ENCODE assay signal across 8 cellular contexts in genomic region chr1:229557214-229557850, GRCh38. TPM values are rescaled to one million over a fixed set of nuclear protein-coding genes. Genes with fewer than 3 reads are reported as not detected.
DNase-seq lines count a peak whose midpoint lies in the region; ATAC-seq and TF ChIP-seq lines count a peak whose summit lies in the region.

No MANE protein-coding gene starts in this region.

- H3K9me3 Mint-ChIP-seq in CD8-positive, alpha-beta memory T cell: no peaks in the 10 kb centered on the region
- no peaks in the 10 kb centered on the region for H3K9me3 Mint-ChIP-seq in HFFc6
- no peaks in the 10 kb centered on the region for H3K9me3 Mint-ChIP-seq in activated naive CD8-positive, alpha-beta T cell treated with anti-CD3 and anti-CD28 coated beads, Interleukin-2, amount 50 U/mL, for 24 hours

- H3K27me3 ChIP-seq in CD8-positive, alpha-beta memory T cell (ENCODE audit: insufficient read depth, low read length, poor library complexity, severe bottlenecking): no peaks in the 10 kb centered on the region
- no peaks in the 10 kb centered on the region for H3K27me3 ChIP-seq in kidney epithelial cell (ENCODE audit: control insufficient read depth, insufficient read depth, low read length)
- H3K27me3 ChIP-seq in thymus (ENCODE audit: control insufficient read depth, insufficient read depth): no peaks in the 10 kb centered on the region
- no peaks in the 10 kb centered on the region for H3K27me3 ChIP-seq in foreskin keratinocyte

- no peak for ATAC-seq in activated naive CD8-positive, alpha-beta T cell treated with anti-CD3 and anti-CD28 coated beads, Interleukin-2, amount 50 U/mL, for 24 hours
- ATAC-seq in foreskin keratinocyte (no peak), left colon (no peak)

- intact Hi-C loops in left colon (cut with DNase I, micrococcal nuclease): loop anchor here in 1 of 2 donors (10.0 kb wide), 1 partner anchor 67 kb away; the partner anchor contains the start of genes TAF5L and URB2

- 36% methylated on average over 5 of the region's 5 CpGs for WGBS in thymus

- H3K36me3 Mint-ChIP-seq in CD8-positive, alpha-beta memory T cell: peaks cover 0 to 13% (median 2%) of the 10 kb centered on the region in 3 donors
- H3K36me3 Mint-ChIP-seq in HFFc6 (ENCODE audit: low read depth): no peaks in the 10 kb centered on the region
- H3K36me3 Mint-ChIP-seq in activated naive CD8-positive, alpha-beta T cell treated with anti-CD3 and anti-CD28 coated beads, Interleukin-2, amount 50 U/mL, for 24 hours (ENCODE audit: low read depth): peaks cover 9% of the 10 kb centered on the region

- peak overlapping the region; percentile 81 to 94 (median 88) for H3K27ac Mint-ChIP-seq in CD8-positive, alpha-beta memory T cell
- peak overlapping the region; percentile 70 for H3K27ac Mint-ChIP-seq in HFFc6
- H3K27ac Mint-ChIP-seq in activated naive CD8-positive, alpha-beta T cell treated with anti-CD3 and anti-CD28 coated beads, Interleukin-2, amount 50 U/mL, for 24 hours: peak overlapping the region; percentile 72

- peak in 2 of 5 donors; percentile 3 to 7 for DNase-seq in CD8-positive, alpha-beta memory T cell
- DNase-seq in HFFc6: peak; percentile 17
- no peak for DNase-seq in activated naive CD8-positive, alpha-beta T cell treated with anti-CD3 and anti-CD28 coated beads, Interleukin-2, amount 50 U/mL, for 24 hours
- DNase-seq in kidney epithelial cell (ENCODE audit: low read depth): no peak
- no peak for DNase-seq in foreskin keratinocyte
- no peak for DNase-seq in left colon
- DNase-seq in NCI-H2107 treated with DMSO at 0.1 percent for 48 hours (lab: John Stamatoyannopoulos, UW; ENCODE audit: unreplicated experiment): no peak

- CTCF ChIA-PET in CD8-positive, alpha-beta memory T cell (lab: Charles Lee): interaction anchor here (0.8 to 2.6 kb wide), 3 partner anchors 30 to 298 kb away, joined by 3 to 19 read pairs (median 5); partner anchors contain the start of genes TAF5L and URB2

- peak overlapping the region; percentile 84 to 100 (median 89) for H3K4me3 Mint-ChIP-seq in CD8-positive, alpha-beta memory T cell
- peak overlapping the region; percentile 91 for H3K4me3 Mint-ChIP-seq in HFFc6
- H3K4me3 Mint-ChIP-seq in activated naive CD8-positive, alpha-beta T cell treated with anti-CD3 and anti-CD28 coated beads, Interleukin-2, amount 50 U/mL, for 24 hours: peak overlapping the region; percentile 88

- peaks cover 45 to 63% (median 61%) of the 10 kb centered on the region in 3 donors for H3K4me1 Mint-ChIP-seq in CD8-positive, alpha-beta memory T cell
- H3K4me1 Mint-ChIP-seq in HFFc6 (ENCODE audit: low read depth): peaks cover 43% of the 10 kb centered on the region
- H3K4me1 Mint-ChIP-seq in activated naive CD8-positive, alpha-beta T cell treated with anti-CD3 and anti-CD28 coated beads, Interleukin-2, amount 50 U/mL, for 24 hours: peaks cover 44% of the 10 kb centered on the region

- POLR2A ChIA-PET in CD8-positive, alpha-beta memory T cell (lab: Charles Lee): interaction anchor here (1.9 kb wide), 1 partner anchor 49 kb away, joined by 9 read pairs; the partner anchor contains the start of gene NUP133

- H3K36me3 ChIP-seq in CD8-positive, alpha-beta memory T cell (ENCODE audit: insufficient read depth, low read length): no peaks in the 10 kb centered on the region
- H3K36me3 ChIP-seq in kidney epithelial cell (ENCODE audit: control insufficient read depth, insufficient read depth, low read length): no peaks in the 10 kb centered on the region
- H3K36me3 ChIP-seq in thymus (ENCODE audit: control insufficient read depth, insufficient read depth): peaks cover 4% of the 10 kb centered on the region

- H3K9me3 ChIP-seq in CD8-positive, alpha-beta memory T cell (ENCODE audit: low read length): no peaks in the 10 kb centered on the region
- H3K9me3 ChIP-seq in thymus (ENCODE audit: control insufficient read depth): no peaks in the 10 kb centered on the region

- H3K27ac ChIP-seq in CD8-positive, alpha-beta memory T cell (ENCODE audit: low read depth, low read length): peak overlapping the region; percentile 53
- H3K27ac ChIP-seq in thymus (ENCODE audit: low read depth): peak overlapping the region; percentile 81
- no peak overlapping the region for H3K27ac ChIP-seq in foreskin keratinocyte

- peak overlapping the region; percentile 70 for H3K4me3 ChIP-seq in CD8-positive, alpha-beta memory T cell (ENCODE audit: low read length)
- peak overlapping the region; percentile 73 for H3K4me3 ChIP-seq in kidney epithelial cell (ENCODE audit: low read depth, low read length)
- H3K4me3 ChIP-seq in thymus (ENCODE audit: low read length): peak overlapping the region; percentile 89

- peaks cover 0 to 1% of the 10 kb centered on the region in 2 donors for H3K27me3 Mint-ChIP-seq in CD8-positive, alpha-beta memory T cell
- no peaks in the 10 kb centered on the region; the same call in 1 of the 2 replicates for H3K27me3 Mint-ChIP-seq in HFFc6 (ENCODE audit: insufficient read depth)
- H3K27me3 Mint-ChIP-seq in activated naive CD8-positive, alpha-beta T cell treated with anti-CD3 and anti-CD28 coated beads, Interleukin-2, amount 50 U/mL, for 24 hours: no peaks in the 10 kb centered on the region

- TF ChIP-seq CTCF in HFFc6 (IDR thresholded peaks at IDR 0.05) (no peak), kidney epithelial cell (IDR thresholded peaks at IDR 0.05; ENCODE audit: insufficient read depth, low read length, poor library complexity, severe bottlenecking) (no peak), foreskin keratinocyte (conservative IDR thresholded peaks at IDR 0.05) (no peak)

- peaks cover 20% of the 10 kb centered on the region for H3K4me1 ChIP-seq in CD8-positive, alpha-beta memory T cell (ENCODE audit: insufficient read depth, low read length)
- peaks cover 3% of the 10 kb centered on the region for H3K4me1 ChIP-seq in thymus (ENCODE audit: control insufficient read depth, insufficient read depth, low read length)
- peaks cover 11% of the 10 kb centered on the region for H3K4me1 ChIP-seq in foreskin keratinocyte

RNA-seq across cellular contexts. Expression of gene ABCB10, which starts 1.2 kb away (rescaled TPM):
- 10 to 100 TPM; 42.7 to 48.0 TPM for total RNA-seq in CD8-positive, alpha-beta memory T cell
- polyA plus RNA-seq in CD8-positive, alpha-beta memory T cell: 11.1 TPM
- 10 to 100 TPM; 16.1 to 21.0 (median 18.4) TPM for total RNA-seq in HFFc6 (2021; fragmentation: NEBNext Ultra II Directional; extraction: Animal tissue kit (Norgen Biotek cat#: 25700))
- total RNA-seq in kidney epithelial cell (11.9 and 13.0 TPM in 2 replicates), foreskin keratinocyte (14.7 and 17.2 TPM in 2 replicates), left colon (10 to 100 TPM; 25.4 to 28.4 TPM)
- polyA plus RNA-seq in thymus (15.2 TPM), foreskin keratinocyte (5.0 and 7.0 TPM in 2 replicates)

RNA-seq across cellular contexts. Expression of gene NUP133, which starts 49.2 kb away (rescaled TPM):
- total RNA-seq in CD8-positive, alpha-beta memory T cell: 10 to 100 TPM; 51.1 to 57.9 TPM
- 19.9 TPM for polyA plus RNA-seq in CD8-positive, alpha-beta memory T cell
- total RNA-seq in HFFc6 (2021; fragmentation: NEBNext Ultra II Directional; extraction: Animal tissue kit (Norgen Biotek cat#: 25700)): 10 to 100 TPM; 34.3 to 42.8 (median 36.0) TPM
- total RNA-seq in kidney epithelial cell (28.6 and 52.5 TPM in 2 replicates), foreskin keratinocyte (31.6 and 32.5 TPM in 2 replicates), left colon (10 to 100 TPM; 18.5 to 23.0 TPM)
- polyA plus RNA-seq in thymus (39.4 TPM), foreskin keratinocyte (17.9 and 20.2 TPM in 2 replicates)
